21 cellular contexts compared by ENCODE assay signal in the genomic region with DNA sequence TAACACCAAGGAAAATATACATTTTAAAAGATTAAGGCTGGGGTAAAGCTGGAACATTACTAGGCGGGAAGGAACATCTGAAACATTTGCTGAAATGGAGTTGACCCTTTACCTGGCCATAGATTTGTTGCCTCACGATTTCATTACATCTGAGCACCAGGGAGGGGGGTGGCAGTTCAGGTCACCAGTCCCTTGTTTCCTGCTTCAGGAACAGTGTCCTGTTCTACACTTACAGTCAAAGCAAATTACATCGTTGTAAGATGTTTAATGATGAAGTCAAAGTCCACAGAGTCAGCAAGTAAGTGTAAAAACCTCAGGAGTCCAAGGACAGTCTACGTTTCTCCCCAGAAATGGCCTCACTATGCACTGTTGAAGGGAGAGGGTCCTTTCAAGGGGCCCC. TPM values are rescaled to one million over a fixed set of nuclear protein-coding genes. Genes with fewer than 3 reads are reported as not detected.
DNase-seq lines count a peak whose midpoint lies in the region; ATAC-seq and TF ChIP-seq lines count a peak whose summit lies in the region.
"Had no signal": no experiment of that assay in that cellular context is flagged by ENCODE, and none has a peak within 500 bp of the region (broad histone marks: within the 10 kb centered on the region; RNA-seq: fewer than 3 reads in every experiment).

No MANE protein-coding gene starts in this region.

- H3K27me3 ChIP-seq in lower lobe of right lung (ENCODE audit: low read depth): no peaks in the 10 kb centered on the region
- H3K27me3 ChIP-seq: BLaER1 had no signal

- CTCF ChIA-PET in activated CD8-positive, alpha-beta memory T cell treated with anti-CD3 and anti-CD28 coated beads, Interleukin-2, amount 10 ng/mL, durations not matched to agents 7 days and 5 days (lab: Charles Lee): no interaction called here

- TF ChIP-seq CTCF in mucosa of descending colon (IDR thresholded peaks at IDR 0.05) (no peak), lower lobe of right lung (IDR thresholded peaks at IDR 0.05) (no peak)

- no peak for ATAC-seq in activated CD8-positive, alpha-beta memory T cell treated with anti-CD3 and anti-CD28 coated beads, Interleukin-2, amount 10 ng/mL, durations not matched to agents 7 days and 5 days
- no peak for ATAC-seq in activated T-helper 17 cell treated with anti-CD3 and anti-CD28 coated beads, Interleukin-2, amount 50 U/mL, for 72 hours (replicated peaks)
- ATAC-seq in mucosa of descending colon (peak; percentile 65), lower lobe of right lung (no peak)
- ATAC-seq in stimulated activated naive CD8-positive, alpha-beta T cell treated with anti-CD3 and anti-CD28 coated beads, Interleukin-15, amount 100 ng/mL, for 72 hours: no peak
- ATAC-seq: HepG2 had no signal

- peaks cover 5% of the 10 kb centered on the region for H3K36me3 Mint-ChIP-seq in activated CD8-positive, alpha-beta memory T cell treated with anti-CD3 and anti-CD28 coated beads, Interleukin-2, amount 10 ng/mL, durations not matched to agents 7 days and 5 days
- no peaks in the 10 kb centered on the region for H3K36me3 Mint-ChIP-seq in activated T-helper 17 cell treated with anti-CD3 and anti-CD28 coated beads, Interleukin-2, amount 50 U/mL, for 72 hours (ENCODE audit: low read depth)

- no peak overlapping the region for H3K4me3 ChIP-seq in mucosa of descending colon
- H3K4me3 ChIP-seq in lower lobe of right lung: no peak overlapping the region
- H3K4me3 ChIP-seq: BLaER1, HAP-1 had no signal

- intact Hi-C loops in mucosa of descending colon (cut with DNase I, micrococcal nuclease) (no loop called here), lower lobe of right lung (cut with DNase I) (no loop called here)

- H3K27me3 Mint-ChIP-seq in activated CD8-positive, alpha-beta memory T cell treated with anti-CD3 and anti-CD28 coated beads, Interleukin-2, amount 10 ng/mL, durations not matched to agents 7 days and 5 days: no peaks in the 10 kb centered on the region
- H3K27me3 Mint-ChIP-seq in activated T-helper 17 cell treated with anti-CD3 and anti-CD28 coated beads, Interleukin-2, amount 50 U/mL, for 72 hours: no peaks in the 10 kb centered on the region
- no peaks in the 10 kb centered on the region for H3K27me3 Mint-ChIP-seq in stimulated activated naive CD8-positive, alpha-beta T cell treated with anti-CD3 and anti-CD28 coated beads, Interleukin-15, amount 100 ng/mL, for 72 hours
- H3K27me3 Mint-ChIP-seq: CD4-positive, alpha-beta memory T cell had no signal

- no peaks in the 10 kb centered on the region for H3K9me3 ChIP-seq in mucosa of descending colon
- H3K9me3 ChIP-seq in lower lobe of right lung: no peaks in the 10 kb centered on the region
- H3K9me3 ChIP-seq: BLaER1, HAP-1 had no signal

- H3K9me3 Mint-ChIP-seq in activated CD8-positive, alpha-beta memory T cell treated with anti-CD3 and anti-CD28 coated beads, Interleukin-2, amount 10 ng/mL, durations not matched to agents 7 days and 5 days (ENCODE audit: low read depth): no peaks in the 10 kb centered on the region
- H3K9me3 Mint-ChIP-seq in activated T-helper 17 cell treated with anti-CD3 and anti-CD28 coated beads, Interleukin-2, amount 50 U/mL, for 72 hours: no peaks in the 10 kb centered on the region
- no peaks in the 10 kb centered on the region for H3K9me3 Mint-ChIP-seq in stimulated activated naive CD8-positive, alpha-beta T cell treated with anti-CD3 and anti-CD28 coated beads, Interleukin-15, amount 100 ng/mL, for 72 hours
- H3K9me3 Mint-ChIP-seq: CD4-positive, alpha-beta memory T cell had no signal

- no peak for DNase-seq in activated CD8-positive, alpha-beta memory T cell treated with anti-CD3 and anti-CD28 coated beads, Interleukin-2, amount 10 ng/mL, durations not matched to agents 7 days and 5 days
- no peak for DNase-seq in activated CD8-positive, alpha-beta memory T cell treated with anti-CD3 and anti-CD28 coated beads, Interleukin-2, amount 50 U/mL, for 4 hours
- DNase-seq in mucosa of descending colon (peak in 1 of 3 donors; percentile 74), lower lobe of right lung (no peak)
- no peak for DNase-seq in NK-92 treated with Interleukin-12 subunit alpha and Interleukin-12 subunit beta, amount 100 ng/mL, for 24 hours (lab: John Stamatoyannopoulos, UW)
- DNase-seq in stimulated activated naive CD8-positive, alpha-beta T cell treated with anti-CD3 and anti-CD28 coated beads, Interleukin-15, amount 100 ng/mL, for 72 hours: no peak
- DNase-seq: 8988T; Calu3; CD4-positive, alpha-beta memory T cell; DMS 273 treated with DMSO at 0.1 percent for 48 hours; DMS53; DND-41; EL had no signal

- peak overlapping the region; percentile 6 for H3K27ac Mint-ChIP-seq in activated CD8-positive, alpha-beta memory T cell treated with anti-CD3 and anti-CD28 coated beads, Interleukin-2, amount 10 ng/mL, durations not matched to agents 7 days and 5 days
- H3K27ac Mint-ChIP-seq in activated T-helper 17 cell treated with anti-CD3 and anti-CD28 coated beads, Interleukin-2, amount 50 U/mL, for 72 hours: peak overlapping the region; percentile 43
- H3K27ac Mint-ChIP-seq in stimulated activated naive CD8-positive, alpha-beta T cell treated with anti-CD3 and anti-CD28 coated beads, Interleukin-15, amount 100 ng/mL, for 72 hours: peak overlapping the region in 1 of 2 donors; percentile 5
- H3K27ac Mint-ChIP-seq: CD14-positive monocyte had no signal

- H3K27ac ChIP-seq in lower lobe of right lung: no peak overlapping the region
- H3K27ac ChIP-seq: BLaER1 had no signal

- H3K4me1 Mint-ChIP-seq in activated CD8-positive, alpha-beta memory T cell treated with anti-CD3 and anti-CD28 coated beads, Interleukin-2, amount 10 ng/mL, durations not matched to agents 7 days and 5 days: peaks cover 34% of the 10 kb centered on the region
- peaks cover 10% of the 10 kb centered on the region for H3K4me1 Mint-ChIP-seq in activated T-helper 17 cell treated with anti-CD3 and anti-CD28 coated beads, Interleukin-2, amount 50 U/mL, for 72 hours
- H3K4me1 Mint-ChIP-seq in stimulated activated naive CD8-positive, alpha-beta T cell treated with anti-CD3 and anti-CD28 coated beads, Interleukin-15, amount 100 ng/mL, for 72 hours: peaks cover 48% of the 10 kb centered on the region

- H3K4me1 ChIP-seq in mucosa of descending colon (ENCODE audit: low read depth): no peaks in the 10 kb centered on the region
- peaks cover 13% of the 10 kb centered on the region for H3K4me1 ChIP-seq in lower lobe of right lung

- H3K36me3 ChIP-seq in mucosa of descending colon (ENCODE audit: low read depth) (no peaks in the 10 kb centered on the region), lower lobe of right lung (no peaks in the 10 kb centered on the region)
- H3K36me3 ChIP-seq: HAP-1 had no signal

- no peak overlapping the region for H3K4me3 Mint-ChIP-seq in activated CD8-positive, alpha-beta memory T cell treated with anti-CD3 and anti-CD28 coated beads, Interleukin-2, amount 10 ng/mL, durations not matched to agents 7 days and 5 days
- no peak overlapping the region for H3K4me3 Mint-ChIP-seq in activated T-helper 17 cell treated with anti-CD3 and anti-CD28 coated beads, Interleukin-2, amount 50 U/mL, for 72 hours
- H3K4me3 Mint-ChIP-seq in stimulated activated naive CD8-positive, alpha-beta T cell treated with anti-CD3 and anti-CD28 coated beads, Interleukin-15, amount 100 ng/mL, for 72 hours: no peak overlapping the region
- H3K4me3 Mint-ChIP-seq: CD14-positive monocyte; CD4-positive, alpha-beta memory T cell had no signal

RNA-seq across cellular contexts. Expression of a gene that starts 8.9 kb away (rescaled TPM):
- 10 to 100 TPM; 44.1 to 63.8 TPM for total RNA-seq in activated CD8-positive, alpha-beta memory T cell treated with anti-CD3 and anti-CD28 coated beads, Interleukin-2, amount 10 ng/mL, durations not matched to agents 7 days and 5 days
- total RNA-seq in activated T-helper 17 cell treated with anti-CD3 and anti-CD28 coated beads, Interleukin-2, amount 50 U/mL, for 72 hours: 10 to 100 TPM; 25.8 to 34.3 TPM
- total RNA-seq in mucosa of descending colon (1 to 10 TPM; 1.3 to 4.1 (median 2.9) TPM), lower lobe of right lung (13.8 TPM)

RNA-seq across cellular contexts. Expression of a gene that starts 39.7 kb away (rescaled TPM):
- total RNA-seq in activated CD8-positive, alpha-beta memory T cell treated with anti-CD3 and anti-CD28 coated beads, Interleukin-2, amount 10 ng/mL, durations not matched to agents 7 days and 5 days: not detected
- total RNA-seq in activated T-helper 17 cell treated with anti-CD3 and anti-CD28 coated beads, Interleukin-2, amount 50 U/mL, for 72 hours: not detected
- total RNA-seq in mucosa of descending colon (not detected), lower lobe of right lung (not detected)
- total RNA-seq: A673; Calu3; CD4-positive, alpha-beta memory T cell; G401; H1 had no signal

RNA-seq across cellular contexts. Expression of a gene that starts 52.8 kb away (rescaled TPM):
- total RNA-seq in activated CD8-positive, alpha-beta memory T cell treated with anti-CD3 and anti-CD28 coated beads, Interleukin-2, amount 10 ng/mL, durations not matched to agents 7 days and 5 days: 100 to 1,000 TPM; 495 to 503 TPM
- 100 to 1,000 TPM; 558 to 568 TPM for total RNA-seq in activated T-helper 17 cell treated with anti-CD3 and anti-CD28 coated beads, Interleukin-2, amount 50 U/mL, for 72 hours
- total RNA-seq in mucosa of descending colon (100 to 1,000 TPM; 239 to 309 (median 295) TPM), lower lobe of right lung (265 TPM)

RNA-seq across cellular contexts. Expression of a gene that starts 57.4 kb away (rescaled TPM):
- total RNA-seq in activated CD8-positive, alpha-beta memory T cell treated with anti-CD3 and anti-CD28 coated beads, Interleukin-2, amount 10 ng/mL, durations not matched to agents 7 days and 5 days: 1 to 10 TPM; 1.0 to 3.8 TPM
- 1 to 10 TPM; 2.1 to 2.4 TPM for total RNA-seq in activated T-helper 17 cell treated with anti-CD3 and anti-CD28 coated beads, Interleukin-2, amount 50 U/mL, for 72 hours
- total RNA-seq in mucosa of descending colon (1 to 10 TPM in 2 of 3 donors, under 1 TPM in 1; 0.55 to 4.5 (median 1.2) TPM), lower lobe of right lung (1.6 TPM)

RNA-seq across cellular contexts. Expression of a gene that starts 58.4 kb away (rescaled TPM):
- total RNA-seq in activated CD8-positive, alpha-beta memory T cell treated with anti-CD3 and anti-CD28 coated beads, Interleukin-2, amount 10 ng/mL, durations not matched to agents 7 days and 5 days: 10 to 100 TPM; 13.6 to 16.2 TPM
- 10 to 100 TPM; 14.1 to 29.8 TPM for total RNA-seq in activated T-helper 17 cell treated with anti-CD3 and anti-CD28 coated beads, Interleukin-2, amount 50 U/mL, for 72 hours
- total RNA-seq in mucosa of descending colon (10 to 100 TPM; 15.8 to 27.8 (median 18.3) TPM), lower lobe of right lung (17.8 TPM)
